12 cellular contexts compared by ENCODE assay signal in genomic region chr18:63741769-63742168, GRCh38. TPM values are rescaled to one million over a fixed set of nuclear protein-coding genes. Genes with fewer than 3 reads are reported as not detected.
A peak's percentile ranks its signal among the peaks of the same experiment; 100 is the strongest.
DNase-seq lines count a peak whose midpoint lies in the region; ATAC-seq and TF ChIP-seq lines count a peak whose summit lies in the region.
"Had no signal": no experiment of that assay in that cellular context is flagged by ENCODE, and none has a peak within 500 bp of the region (broad histone marks: within the 10 kb centered on the region; RNA-seq: fewer than 3 reads in every experiment).

No MANE protein-coding gene starts in this region.

- DNase-seq in MCF 10A (ENCODE audit: unreplicated experiment): peak; percentile 65
- DNase-seq in breast epithelium (ENCODE audit: low spot score in 2 of 2): no peak
- DNase-seq in RWPE1 (ENCODE audit: low spot score): peak; percentile 11
- DNase-seq in fibroblast of pulmonary artery (ENCODE audit: low read depth): peak; percentile 12
- DNase-seq in type B pancreatic cell (ENCODE audit: extremely low spot score, unreplicated experiment): no peak
- DNase-seq in HAP-1 (ENCODE audit: low spot score in 2 of 2): no peak
- DNase-seq: activated naive CD8-positive, alpha-beta T cell treated with anti-CD3 and anti-CD28 coated beads, Interleukin-2, amount 10 ng/mL, durations not matched to agents 7 days and 5 days; KG1 had no signal

- peaks cover 5% of the 10 kb centered on the region for H3K4me1 Mint-ChIP-seq in MCF 10A (ENCODE audit: insufficient read depth, unreplicated experiment)
- no peaks in the 10 kb centered on the region for H3K4me1 Mint-ChIP-seq in type B pancreatic cell (ENCODE audit: unreplicated experiment)
- H3K4me1 Mint-ChIP-seq: activated naive CD8-positive, alpha-beta T cell treated with anti-CD3 and anti-CD28 coated beads, Interleukin-2, amount 10 ng/mL, durations not matched to agents 7 days and 5 days had no signal

- CTCF ChIA-PET in MCF 10A (lab: Yijun Ruan, JAX): interaction anchor here (0.6 to 9.6 kb wide), 67 partner anchors 8 to 261 kb away, joined by 3 to 350 read pairs (median 5); partner anchors contain the start of genes SERPINB13 and SERPINB7
- CTCF ChIA-PET in RWPE1 (lab: Yijun Ruan, JAX): interaction anchor here (0.5 to 2.7 kb wide), 25 partner anchors 9 to 1558 kb away, joined by 3 to 35 read pairs (median 4); partner anchors contain the start of gene SERPINB13

- in situ Hi-C loops in HAP-1 (cut with MboI; ENCODE audit: low sequenced_read_pairs): no loop called here

- H3K36me3 Mint-ChIP-seq in MCF 10A (ENCODE audit: insufficient read depth, unreplicated experiment) (no peaks in the 10 kb centered on the region), type B pancreatic cell (no peaks in the 10 kb centered on the region)
- H3K36me3 Mint-ChIP-seq: activated naive CD8-positive, alpha-beta T cell treated with anti-CD3 and anti-CD28 coated beads, Interleukin-2, amount 10 ng/mL, durations not matched to agents 7 days and 5 days had no signal

- H3K4me3 ChIP-seq in breast epithelium (no peak overlapping the region), fibroblast of pulmonary artery (replicated peaks; ENCODE audit: low read depth, low read length) (no peak overlapping the region), HAP-1 (no peak overlapping the region)
- H3K4me3 ChIP-seq: gastroesophageal sphincter had no signal

- no peak overlapping the region for H3K4me3 Mint-ChIP-seq in MCF 10A (ENCODE audit: unreplicated experiment)
- no peak overlapping the region for H3K4me3 Mint-ChIP-seq in type B pancreatic cell
- H3K4me3 Mint-ChIP-seq: activated naive CD8-positive, alpha-beta T cell treated with anti-CD3 and anti-CD28 coated beads, Interleukin-2, amount 10 ng/mL, durations not matched to agents 7 days and 5 days had no signal

- intact Hi-C loops in MCF 10A (cut with micrococcal nuclease) (loop anchor here (1.0 to 2.0 kb wide), 6 partner anchors 65 to 223 kb away; no protein-coding TSS in a partner anchor), breast epithelium (cut with DNase I; ENCODE audit: low total_unique reads) (no loop called here)

- POLR2A ChIA-PET in MCF 10A (lab: Yijun Ruan, JAX) (interaction anchor here (0.5 to 1.7 kb wide), 20 partner anchors 11 to 271 kb away, joined by 3 to 7 read pairs (median 3); partner anchors contain the start of gene SERPINB13), RWPE1 (lab: Yijun Ruan, JAX; ENCODE audit: low non-redundant PET) (no interaction called here)

- H3K36me3 ChIP-seq in breast epithelium: no peaks in the 10 kb centered on the region
- no peaks in the 10 kb centered on the region for H3K36me3 ChIP-seq in HAP-1 (replicated peaks)
- H3K36me3 ChIP-seq: gastroesophageal sphincter had no signal

- H3K27me3 Mint-ChIP-seq in MCF 10A (ENCODE audit: insufficient read depth, unreplicated experiment) (no peaks in the 10 kb centered on the region), type B pancreatic cell (no peaks in the 10 kb centered on the region)

- ATAC-seq in HG02885 (IDR thresholded peaks at IDR 0.05; ENCODE audit: poor library complexity, unreplicated experiment) (no peak), GM21515 (IDR thresholded peaks at IDR 0.05; ENCODE audit: unreplicated experiment) (no peak)
- ATAC-seq: activated CD4-positive, CD25-positive, alpha-beta regulatory T cell treated with anti-CD3 and anti-CD28 coated beads, Interleukin-2, amount 50 U/mL, for 24 hours; gastroesophageal sphincter had no signal

- H3K4me1 ChIP-seq in breast epithelium (no peaks in the 10 kb centered on the region), HAP-1 (no peaks in the 10 kb centered on the region)
- H3K4me1 ChIP-seq: gastroesophageal sphincter had no signal

- TF ChIP-seq CTCF in MCF 10A (IDR thresholded peaks at IDR 0.05; ENCODE audit: unreplicated experiment) (peak; percentile 64), breast epithelium (IDR thresholded peaks at IDR 0.05) (no peak), RWPE1 (conservative IDR thresholded peaks at IDR 0.05; ENCODE audit: low read depth) (peak; percentile 68), fibroblast of pulmonary artery (IDR thresholded peaks at IDR 0.05; ENCODE audit: low read length, missing control alignments) (peak; percentile 11), type B pancreatic cell (conservative IDR thresholded peaks at IDR 0.05) (peak; percentile 48)

- H3K9me3 ChIP-seq in breast epithelium (no peaks in the 10 kb centered on the region), HAP-1 (no peaks in the 10 kb centered on the region)
- H3K9me3 ChIP-seq: gastroesophageal sphincter had no signal

- no peaks in the 10 kb centered on the region for H3K9me3 Mint-ChIP-seq in MCF 10A (ENCODE audit: unreplicated experiment)
- H3K9me3 Mint-ChIP-seq in type B pancreatic cell: no peaks in the 10 kb centered on the region
- H3K9me3 Mint-ChIP-seq: activated naive CD8-positive, alpha-beta T cell treated with anti-CD3 and anti-CD28 coated beads, Interleukin-2, amount 10 ng/mL, durations not matched to agents 7 days and 5 days had no signal

- TF ChIP-seq POLR2A in breast epithelium (IDR thresholded peaks at IDR 0.05): no peak

- BruUV-seq in MCF 10A (replicated peaks; lab: Mats Ljungman, UMichigan): no TSS peak

- H3K27me3 ChIP-seq in breast epithelium (no peaks in the 10 kb centered on the region), HAP-1 (ENCODE audit: low read depth) (no peaks in the 10 kb centered on the region)
- H3K27me3 ChIP-seq: gastroesophageal sphincter had no signal

- no peak overlapping the region for H3K27ac ChIP-seq in breast epithelium
- H3K27ac ChIP-seq in RWPE1: no peak overlapping the region
- H3K27ac ChIP-seq: gastroesophageal sphincter had no signal

- H3K27ac Mint-ChIP-seq in MCF 10A (ENCODE audit: low read depth, unreplicated experiment) (no peak overlapping the region), type B pancreatic cell (no peak overlapping the region)
- H3K27ac Mint-ChIP-seq: activated naive CD8-positive, alpha-beta T cell treated with anti-CD3 and anti-CD28 coated beads, Interleukin-2, amount 10 ng/mL, durations not matched to agents 7 days and 5 days had no signal

RNA-seq across cellular contexts. Expression of gene SERPINB7, which starts 33.4 kb away (rescaled TPM):
- total RNA-seq in MCF 10A (2022) (2.6 and 3.0 TPM in 2 replicates), breast epithelium (not detected), type B pancreatic cell (ENCODE audit: low replicate concordance) (15.2 and 78.2 TPM in 2 replicates)
- total RNA-seq: activated naive CD8-positive, alpha-beta T cell treated with anti-CD3 and anti-CD28 coated beads, Interleukin-2, amount 10 ng/mL, durations not matched to agents 7 days and 5 days; gastroesophageal sphincter had no signal

RNA-seq across cellular contexts. Expression of gene SERPINB11, which starts 39.0 kb away (rescaled TPM):
- not detected in 2 replicates for total RNA-seq in MCF 10A (2022)
- not detected for total RNA-seq in breast epithelium
- 1.3 and 1.4 TPM in 2 replicates for total RNA-seq in type B pancreatic cell (ENCODE audit: low replicate concordance)
- total RNA-seq: activated naive CD8-positive, alpha-beta T cell treated with anti-CD3 and anti-CD28 coated beads, Interleukin-2, amount 10 ng/mL, durations not matched to agents 7 days and 5 days; gastroesophageal sphincter had no signal

Comparison
In these comparisons a context has a peak if more than half of its experiments do, and no peak if none do; other contexts are left out.
1. DNase-seq: peak in MCF 10A (single experiment), RWPE1 (single experiment) and fibroblast of pulmonary artery (single experiment); none in breast epithelium (0 of 2), type B pancreatic cell (single experiment) and HAP-1 (0 of 2).
2. CTCF ChIP-seq: peak in MCF 10A (single experiment), RWPE1 (single experiment), fibroblast of pulmonary artery (single experiment) and type B pancreatic cell (single experiment); none in breast epithelium (0 of 3).